1 cellular context compared by ENCODE assay signal in the genomic region with DNA sequence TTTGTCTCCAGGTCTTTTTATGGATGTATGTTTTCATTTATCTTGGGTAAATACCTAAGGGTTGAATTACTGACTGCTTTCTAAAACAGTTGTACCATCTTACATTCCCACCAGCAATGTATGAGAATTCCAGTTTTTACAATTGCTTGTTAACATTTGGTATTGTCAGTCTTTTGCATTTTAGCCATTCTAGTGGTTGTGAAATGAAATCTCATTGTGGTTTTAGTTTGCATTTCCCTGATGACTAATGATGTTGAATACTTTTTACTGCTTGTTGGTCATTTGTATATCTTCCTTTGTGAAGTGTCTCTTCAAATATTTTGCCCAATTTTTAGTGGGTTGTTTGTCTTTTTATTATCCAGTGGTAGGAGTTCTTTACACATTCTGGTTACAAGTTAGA.
TF ChIP-seq lines count a peak whose summit lies in the region.

No MANE protein-coding gene starts in this region.

TF ChIP-seq in H1, 55 proteins besides CTCF, POLR2A, EP300 and RAD21:
- TF ChIP-seq CREB1 (IDR thresholded peaks at IDR 0.05) (no peak), POU5F1 (IDR thresholded peaks at IDR 0.05; ENCODE audit: low read depth, low read length) (no peak), BRCA1 (IDR thresholded peaks at IDR 0.05; ENCODE audit: low read depth, low read length) (no peak), TEAD4 (IDR thresholded peaks at IDR 0.05; ENCODE audit: low read depth, low read length) (no peak), CHD2 (IDR thresholded peaks at IDR 0.05; ENCODE audit: low read length) (no peak), NRF1 (IDR thresholded peaks at IDR 0.05; ENCODE audit: low read depth, low read length) (no peak), TCF12 (IDR thresholded peaks at IDR 0.05; ENCODE audit: low read depth, low read length) (no peak), SP2 (IDR thresholded peaks at IDR 0.05; ENCODE audit: low read length) (no peak), GABPA (IDR thresholded peaks at IDR 0.05; ENCODE audit: borderline replicate concordance, insufficient read depth, low read length) (no peak)
- TF ChIP-seq, protein P1, sequence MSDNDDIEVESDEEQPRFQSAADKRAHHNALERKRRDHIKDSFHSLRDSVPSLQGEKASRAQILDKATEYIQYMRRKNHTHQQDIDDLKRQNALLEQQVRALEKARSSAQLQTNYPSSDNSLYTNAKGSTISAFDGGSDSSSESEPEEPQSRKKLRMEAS (IDR thresholded peaks at IDR 0.05) = no peak
- TF ChIP-seq, protein P2, sequence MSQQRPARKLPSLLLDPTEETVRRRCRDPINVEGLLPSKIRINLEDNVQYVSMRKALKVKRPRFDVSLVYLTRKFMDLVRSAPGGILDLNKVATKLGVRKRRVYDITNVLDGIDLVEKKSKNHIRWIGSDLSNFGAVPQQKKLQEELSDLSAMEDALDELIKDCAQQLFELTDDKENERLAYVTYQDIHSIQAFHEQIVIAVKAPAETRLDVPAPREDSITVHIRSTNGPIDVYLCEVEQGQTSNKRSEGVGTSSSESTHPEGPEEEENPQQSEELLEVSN (IDR thresholded peaks at IDR 0.05) = no peak
